ENCODE assay signal across 1 cellular context in the genomic region with DNA sequence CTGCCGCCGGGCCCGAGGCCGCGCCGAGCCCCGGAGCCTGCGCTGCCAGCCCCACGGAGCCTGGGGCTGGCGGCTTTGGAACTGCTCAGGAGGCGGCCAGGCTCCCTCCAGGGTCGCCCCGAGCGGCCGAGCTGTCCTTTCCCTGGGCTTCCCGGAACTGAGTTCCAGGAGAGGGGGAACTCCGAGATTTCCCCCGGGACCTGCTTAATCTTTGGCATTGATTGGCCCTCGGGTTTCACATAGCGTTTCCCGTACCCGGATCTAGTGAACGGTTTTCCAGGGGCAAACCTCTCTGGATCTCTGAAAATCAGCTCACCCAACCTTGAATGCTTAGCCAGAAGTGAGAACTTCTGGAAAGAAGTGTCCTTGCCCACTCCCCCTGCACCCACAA.
TF ChIP-seq lines count a peak whose summit lies in the region.

No MANE protein-coding gene starts in this region.

TF ChIP-seq in IMR-90, 13 proteins besides CTCF, POLR2A, EP300 and RAD21:
- no peak for TF ChIP-seq BHLHE40 (IDR thresholded peaks at IDR 0.05; ENCODE audit: low read depth, low read length)
- no peak for TF ChIP-seq CHD1 (IDR thresholded peaks at IDR 0.05; ENCODE audit: low read depth, low read length)
- no peak for TF ChIP-seq MXI1 (IDR thresholded peaks at IDR 0.05; ENCODE audit: borderline replicate concordance, low read depth, low read length)
- TF ChIP-seq FOS (IDR thresholded peaks at IDR 0.05; ENCODE audit: low read depth, low read length) = no peak
- TF ChIP-seq MAZ (IDR thresholded peaks at IDR 0.05; ENCODE audit: borderline replicate concordance, low read depth, low read length) = no peak
- no peak for TF ChIP-seq NFE2L2 (IDR thresholded peaks at IDR 0.05; ENCODE audit: low read depth, low read length)
- no peak for TF ChIP-seq CEBPB (IDR thresholded peaks at IDR 0.05; ENCODE audit: low read depth, low read length)
- no peak for TF ChIP-seq MAFK (IDR thresholded peaks at IDR 0.05; ENCODE audit: low read depth, low read length)
- no peak for TF ChIP-seq RCOR1 (IDR thresholded peaks at IDR 0.05; ENCODE audit: insufficient replicate concordance, low read length)
- no peak for TF ChIP-seq RFX5 (IDR thresholded peaks at IDR 0.05; ENCODE audit: low read depth, low read length)
- TF ChIP-seq, protein P1, sequence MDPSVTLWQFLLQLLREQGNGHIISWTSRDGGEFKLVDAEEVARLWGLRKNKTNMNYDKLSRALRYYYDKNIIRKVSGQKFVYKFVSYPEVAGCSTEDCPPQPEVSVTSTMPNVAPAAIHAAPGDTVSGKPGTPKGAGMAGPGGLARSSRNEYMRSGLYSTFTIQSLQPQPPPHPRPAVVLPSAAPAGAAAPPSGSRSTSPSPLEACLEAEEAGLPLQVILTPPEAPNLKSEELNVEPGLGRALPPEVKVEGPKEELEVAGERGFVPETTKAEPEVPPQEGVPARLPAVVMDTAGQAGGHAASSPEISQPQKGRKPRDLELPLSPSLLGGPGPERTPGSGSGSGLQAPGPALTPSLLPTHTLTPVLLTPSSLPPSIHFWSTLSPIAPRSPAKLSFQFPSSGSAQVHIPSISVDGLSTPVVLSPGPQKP (IDR thresholded peaks at IDR 0.05; ENCODE audit: borderline replicate concordance, low read depth, low read length) = no peak
